Comparison of ENCODE assay signal across 7 cellular contexts in genomic region chrX:40152173-40152705, GRCh38. TPM values are rescaled to one million over a fixed set of nuclear protein-coding genes. Genes with fewer than 3 reads are reported as not detected.
A peak's percentile ranks its signal among the peaks of the same experiment; 100 is the strongest.
DNase-seq lines count a peak whose midpoint lies in the region; ATAC-seq and TF ChIP-seq lines count a peak whose summit lies in the region.

No MANE protein-coding gene starts in this region.

- peaks cover 22% of the 10 kb centered on the region for H3K4me1 ChIP-seq in SJSA1 (replicated peaks)

- no peaks in the 10 kb centered on the region for H3K9me3 Mint-ChIP-seq in neural crest cell

- no peaks in the 10 kb centered on the region for H3K9me3 ChIP-seq in SJSA1 (replicated peaks)

- TF ChIP-seq CTCF in epithelial cell of proximal tubule (conservative IDR thresholded peaks at IDR 0.05; ENCODE audit: low read depth, low read length) (no peak), neural crest cell (conservative IDR thresholded peaks at IDR 0.05) (no peak)

- H3K27me3 ChIP-seq in H7 (ENCODE audit: control insufficient read depth, insufficient read depth, low read length) (peaks cover 85% of the 10 kb centered on the region), SJSA1 (replicated peaks) (no peaks in the 10 kb centered on the region)

- peak overlapping the region; percentile 61 for H3K4me3 ChIP-seq in H7 (ENCODE audit: insufficient read depth, low read depth, low read length)
- H3K4me3 ChIP-seq in SJSA1 = peak overlapping the region; percentile 38
- peak overlapping the region; percentile 51 for H3K4me3 ChIP-seq in epithelial cell of proximal tubule (ENCODE audit: low read depth, low read length)

- H3K27me3 Mint-ChIP-seq in neural crest cell (ENCODE audit: low read depth) = peaks cover 24% of the 10 kb centered on the region

- H3K4me3 Mint-ChIP-seq in neural crest cell = peak overlapping the region; percentile 83

- DNase-seq in H7 (peak; percentile 85), SJSA1 (ENCODE audit: low read depth in 1 of 2, low spot score in 2 of 2) (peak in 1 of 2 experiments; percentile 53), epithelial cell of proximal tubule (ENCODE audit: low read depth) (no peak), neural crest cell (ENCODE audit: low read depth, low spot score) (peak; percentile 39), NCI-H510A treated with DMSO at 0.1 percent for 48 hours (lab: John Stamatoyannopoulos, UW) (no peak), superior temporal gyrus (ENCODE audit: extremely low spot score) (no peak)

- H3K4me1 Mint-ChIP-seq in neural crest cell = peaks cover 44% of the 10 kb centered on the region

- peaks cover 3% of the 10 kb centered on the region for H3K36me3 Mint-ChIP-seq in neural crest cell (ENCODE audit: low read depth)

- no peak overlapping the region for H3K27ac Mint-ChIP-seq in neural crest cell (ENCODE audit: unreplicated experiment)

- no peak for ATAC-seq in GM21515 (IDR thresholded peaks at IDR 0.05; ENCODE audit: unreplicated experiment)

- peak overlapping the region; percentile 81 for H3K27ac ChIP-seq in SJSA1

- no peaks in the 10 kb centered on the region for H3K36me3 ChIP-seq in H7 (replicated peaks; ENCODE audit: control insufficient read depth, insufficient read depth, low read length)
- no peaks in the 10 kb centered on the region for H3K36me3 ChIP-seq in SJSA1

RNA-seq across cellular contexts. Expression of gene BCOR, which starts 54.5 kb away (rescaled TPM):
- 32.5 and 51.0 TPM in 2 replicates for total RNA-seq in H7 (2014; rRNA removed; shearing (Covaris generic))
- 26.9 and 37.2 TPM in 2 replicates for total RNA-seq in SJSA1 (2014; rRNA removed; shearing (Covaris generic))
- total RNA-seq in epithelial cell of proximal tubule (21.3 and 24.3 TPM in 2 replicates), neural crest cell (33.2 and 41.1 TPM in 2 replicates)

Comparison
In these comparisons a context has a peak if more than half of its experiments do, and no peak if none do; other contexts are left out.
1. DNase-seq: peak in H7 (single experiment) and neural crest cell (single experiment); none in epithelial cell of proximal tubule (single experiment), NCI-H510A treated with DMSO at 0.1 percent for 48 hours (single experiment) and superior temporal gyrus (single experiment).
2. Peak in every context shown above with its lines, with median percentiles within 50 percentile points of each other: H3K4me3 ChIP-seq.